Comparison of ENCODE assay signal across 15 cellular contexts in genomic region chr12:101781834-101782543, GRCh38. TPM values are rescaled to one million over a fixed set of nuclear protein-coding genes. Genes with fewer than 3 reads are reported as not detected.
DNase-seq lines count a peak whose midpoint lies in the region; ATAC-seq and TF ChIP-seq lines count a peak whose summit lies in the region.
"Had no signal": no experiment of that assay in that cellular context is flagged by ENCODE, and none has a peak within 500 bp of the region (broad histone marks: within the 10 kb centered on the region; RNA-seq: fewer than 3 reads in every experiment).

No MANE protein-coding gene starts in this region.

- intact Hi-C loops in activated CD4-positive, alpha-beta T cell treated with anti-CD3 and anti-CD28 coated beads, Interleukin-2, amount 10 ng/mL, durations not matched to agents 24 days and 14 days (cut with micrococcal nuclease), result loop anchor here (1.0 to 2.0 kb wide), 3 partner anchors 11 to 49 kb away; partner anchors contain the start of gene GNPTAB

- CTCF ChIA-PET in RWPE1 (lab: Yijun Ruan, JAX), result interaction anchor here (0.6 to 0.9 kb wide), 2 partner anchors 8 to 23 kb away, joined by 3 read pairs; no protein-coding TSS in a partner anchor

- peaks cover 49% of the 10 kb centered on the region for H3K36me3 Mint-ChIP-seq in activated CD4-positive, alpha-beta T cell treated with anti-CD3 and anti-CD28 coated beads, Interleukin-2, amount 10 ng/mL, durations not matched to agents 24 days and 14 days (ENCODE audit: low read depth)
- H3K36me3 Mint-ChIP-seq in T-helper 17 cell (ENCODE audit: low read depth) (peaks cover 9% of the 10 kb centered on the region), endodermal cell (ENCODE audit: low read depth) (peaks cover 8% of the 10 kb centered on the region)
- peaks cover 74% of the 10 kb centered on the region for H3K36me3 Mint-ChIP-seq in stimulated activated naive CD8-positive, alpha-beta T cell treated with anti-CD3 and anti-CD28 coated beads, Interleukin-15, Interleukin-2, amounts not matched to agents 100 ng/mL and 50 ng/mL, for 24 hours (ENCODE audit: low read depth)

- no peak for TF ChIP-seq CTCF in endodermal cell (conservative IDR thresholded peaks at IDR 0.05)
- TF ChIP-seq CTCF in RWPE1 (conservative IDR thresholded peaks at IDR 0.05; ENCODE audit: low read depth), result no peak

- H3K27me3 ChIP-seq in endodermal cell (ENCODE audit: control insufficient read depth, insufficient read depth, low read length, poor library complexity, severe bottlenecking), result no peaks in the 10 kb centered on the region
- H3K27me3 ChIP-seq: ascending aorta, Peyer's patch, spleen, transverse colon had no signal

- peak overlapping the region; percentile 91 for H3K27ac Mint-ChIP-seq in activated CD4-positive, alpha-beta T cell treated with anti-CD3 and anti-CD28 coated beads, Interleukin-2, amount 10 ng/mL, durations not matched to agents 24 days and 14 days
- H3K27ac Mint-ChIP-seq in T-helper 17 cell, result peak overlapping the region; percentile 51
- H3K27ac Mint-ChIP-seq in endodermal cell, result peak overlapping the region; percentile 13
- peak overlapping the region; percentile 97 for H3K27ac Mint-ChIP-seq in stimulated activated naive CD8-positive, alpha-beta T cell treated with anti-CD3 and anti-CD28 coated beads, Interleukin-15, Interleukin-2, amounts not matched to agents 100 ng/mL and 50 ng/mL, for 24 hours

- H3K27ac ChIP-seq in endodermal cell (ENCODE audit: low read depth, low read length) (no peak overlapping the region), RWPE1 (no peak overlapping the region)
- H3K27ac ChIP-seq: ascending aorta, Peyer's patch, spleen had no signal

- WGBS in endodermal cell (ENCODE audit: insufficient coverage in 1 of 2, insufficient read length in 1 of 2), 2 experiments, result 97 to 99% methylated on average over 5 to 6 of the region's 6 CpGs

- H3K9me3 ChIP-seq in T-helper 17 cell (ENCODE audit: control insufficient read depth, low read length, poor library complexity, severe bottlenecking) (no peaks in the 10 kb centered on the region), endodermal cell (ENCODE audit: control insufficient read depth, low read length) (no peaks in the 10 kb centered on the region)
- H3K9me3 ChIP-seq: ascending aorta, Peyer's patch, spleen, transverse colon had no signal

- peak overlapping the region; percentile 28 for H3K4me3 Mint-ChIP-seq in activated CD4-positive, alpha-beta T cell treated with anti-CD3 and anti-CD28 coated beads, Interleukin-2, amount 10 ng/mL, durations not matched to agents 24 days and 14 days
- no peak overlapping the region for H3K4me3 Mint-ChIP-seq in T-helper 17 cell
- H3K4me3 Mint-ChIP-seq in endodermal cell, result no peak overlapping the region
- peak overlapping the region; percentile 55 for H3K4me3 Mint-ChIP-seq in stimulated activated naive CD8-positive, alpha-beta T cell treated with anti-CD3 and anti-CD28 coated beads, Interleukin-15, Interleukin-2, amounts not matched to agents 100 ng/mL and 50 ng/mL, for 24 hours

- peaks cover 31% of the 10 kb centered on the region for H3K4me1 Mint-ChIP-seq in activated CD4-positive, alpha-beta T cell treated with anti-CD3 and anti-CD28 coated beads, Interleukin-2, amount 10 ng/mL, durations not matched to agents 24 days and 14 days
- H3K4me1 Mint-ChIP-seq in T-helper 17 cell (peaks cover 12% of the 10 kb centered on the region), endodermal cell (no peaks in the 10 kb centered on the region)
- peaks cover 39% of the 10 kb centered on the region for H3K4me1 Mint-ChIP-seq in stimulated activated naive CD8-positive, alpha-beta T cell treated with anti-CD3 and anti-CD28 coated beads, Interleukin-15, Interleukin-2, amounts not matched to agents 100 ng/mL and 50 ng/mL, for 24 hours (ENCODE audit: low read depth)

- H3K9me3 Mint-ChIP-seq in activated CD4-positive, alpha-beta T cell treated with anti-CD3 and anti-CD28 coated beads, Interleukin-2, amount 10 ng/mL, durations not matched to agents 24 days and 14 days, result no peaks in the 10 kb centered on the region
- H3K9me3 Mint-ChIP-seq in endodermal cell, result no peaks in the 10 kb centered on the region
- H3K9me3 Mint-ChIP-seq in stimulated activated naive CD8-positive, alpha-beta T cell treated with anti-CD3 and anti-CD28 coated beads, Interleukin-15, Interleukin-2, amounts not matched to agents 100 ng/mL and 50 ng/mL, for 24 hours, result no peaks in the 10 kb centered on the region

- DNase-seq in activated CD4-positive, alpha-beta T cell treated with anti-CD3 and anti-CD28 coated beads, Interleukin-2, amount 10 ng/mL, durations not matched to agents 24 days and 14 days, result no peak
- DNase-seq in activated CD4-positive, alpha-beta T cell treated with anti-CD3 and anti-CD28 coated beads, Interleukin-2, amount 50 U/mL, for 4 hours, result no peak
- DNase-seq in T-helper 17 cell (no peak), endodermal cell (no peak), D341Med (ENCODE audit: low spot score) (no peak), RWPE1 (ENCODE audit: low spot score) (no peak)
- DNase-seq in activated CD4-positive, alpha-beta T cell treated with anti-CD3 and anti-CD28 coated beads for 4 hours, result no peak
- DNase-seq: NCI-H510A treated with DMSO at 0.1 percent for 48 hours, occipital lobe, Peyer's patch, spleen, transverse colon had no signal

- peaks cover 7% of the 10 kb centered on the region for H3K36me3 ChIP-seq in endodermal cell (ENCODE audit: control insufficient read depth, insufficient read depth, low read length)
- H3K36me3 ChIP-seq: transverse colon had no signal

- no peak overlapping the region for H3K9ac ChIP-seq in endodermal cell (ENCODE audit: extremely low read depth, low read length, poor library complexity, severe bottlenecking)

- H3K4me3 ChIP-seq in endodermal cell (ENCODE audit: low read length), result no peak overlapping the region
- H3K4me3 ChIP-seq: ascending aorta, Peyer's patch, spleen, transverse colon had no signal

- no peaks in the 10 kb centered on the region for H3K27me3 Mint-ChIP-seq in activated CD4-positive, alpha-beta T cell treated with anti-CD3 and anti-CD28 coated beads, Interleukin-2, amount 10 ng/mL, durations not matched to agents 24 days and 14 days
- no peaks in the 10 kb centered on the region for H3K27me3 Mint-ChIP-seq in T-helper 17 cell
- no peaks in the 10 kb centered on the region for H3K27me3 Mint-ChIP-seq in endodermal cell (ENCODE audit: insufficient read depth)
- H3K27me3 Mint-ChIP-seq in stimulated activated naive CD8-positive, alpha-beta T cell treated with anti-CD3 and anti-CD28 coated beads, Interleukin-15, Interleukin-2, amounts not matched to agents 100 ng/mL and 50 ng/mL, for 24 hours, result no peaks in the 10 kb centered on the region

- POLR2A ChIA-PET in RWPE1 (lab: Yijun Ruan, JAX; ENCODE audit: low non-redundant PET), result no interaction called here

- no peak for ATAC-seq in T-helper 17 cell

- no peaks in the 10 kb centered on the region for H3K4me1 ChIP-seq in endodermal cell (ENCODE audit: control insufficient read depth, insufficient read depth, low read length)
- H3K4me1 ChIP-seq: ascending aorta, Peyer's patch had no signal

RNA-seq across cellular contexts. Expression of gene SYCP3, which starts 42.7 kb away (rescaled TPM):
- total RNA-seq in activated CD4-positive, alpha-beta T cell treated with anti-CD3 and anti-CD28 coated beads, Interleukin-2, amount 10 ng/mL, durations not matched to agents 24 days and 14 days, result 0.44 and 0.50 TPM in 2 replicates
- under 1 TPM; 0.29 to 0.47 TPM for total RNA-seq in T-helper 17 cell
- not detected for total RNA-seq in endodermal cell
- polyA plus RNA-seq in endodermal cell (2013, experiment 1 of 2), result not detected
- not detected for polyA plus RNA-seq in endodermal cell (2013, experiment 2 of 2)
- total RNA-seq: A172, ascending aorta, Peyer's patch had no signal

RNA-seq across cellular contexts. Expression of gene GNPTAB, which starts 48.8 kb away (rescaled TPM):
- 48.2 and 57.2 TPM in 2 replicates for total RNA-seq in activated CD4-positive, alpha-beta T cell treated with anti-CD3 and anti-CD28 coated beads, Interleukin-2, amount 10 ng/mL, durations not matched to agents 24 days and 14 days
- total RNA-seq in T-helper 17 cell (10 to 100 TPM; 38.1 to 41.2 TPM), endodermal cell (10 to 100 TPM; 27.8 to 30.5 TPM)
- polyA plus RNA-seq in endodermal cell (2013, experiment 1 of 2), result 14.4 TPM
- polyA plus RNA-seq in endodermal cell (2013, experiment 2 of 2), result 13.5 TPM

Comparison
In these comparisons a context has a peak if more than half of its experiments do, and no peak if none do; other contexts are left out.
1. H3K27ac Mint-ChIP-seq: peak in every context shown above with its lines; median percentile 97 in stimulated activated naive CD8-positive, alpha-beta T cell treated with anti-CD3 and anti-CD28 coated beads, Interleukin-15, Interleukin-2, amounts not matched to agents 100 ng/mL and 50 ng/mL, for 24 hours; 91 in activated CD4-positive, alpha-beta T cell treated with anti-CD3 and anti-CD28 coated beads, Interleukin-2, amount 10 ng/mL, durations not matched to agents 24 days and 14 days; 51 in T-helper 17 cell; 13 in endodermal cell.
2. H3K4me3 Mint-ChIP-seq: peak in activated CD4-positive, alpha-beta T cell treated with anti-CD3 and anti-CD28 coated beads, Interleukin-2, amount 10 ng/mL, durations not matched to agents 24 days and 14 days (single experiment) and stimulated activated naive CD8-positive, alpha-beta T cell treated with anti-CD3 and anti-CD28 coated beads, Interleukin-15, Interleukin-2, amounts not matched to agents 100 ng/mL and 50 ng/mL, for 24 hours (single experiment); none in T-helper 17 cell (single experiment) and endodermal cell (single experiment).